ENCODE assay signal across 15 cellular contexts in genomic region chr2:201830666-201831065, GRCh38. TPM values are rescaled to one million over a fixed set of nuclear protein-coding genes. Genes with fewer than 3 reads are reported as not detected.
DNase-seq lines count a peak whose midpoint lies in the region; ATAC-seq and TF ChIP-seq lines count a peak whose summit lies in the region.
"Had no signal": no experiment of that assay in that cellular context is flagged by ENCODE, and none has a peak within 500 bp of the region (broad histone marks: within the 10 kb centered on the region; RNA-seq: fewer than 3 reads in every experiment).

No MANE protein-coding gene starts in this region.

- no peak overlapping the region for H3K4me3 ChIP-seq in mucosa of descending colon
- H3K4me3 ChIP-seq: BLaER1 treated with 17β-estradiol and CSF1 and Interleukin-3, amounts not matched to agents 10 nM and 100 nM had no signal

- ATAC-seq in mucosa of descending colon (peak; percentile 61), HG02970 (IDR thresholded peaks at IDR 0.05; ENCODE audit: low FRiP score, unreplicated experiment) (no peak), GM18498 (IDR thresholded peaks at IDR 0.05; ENCODE audit: unreplicated experiment) (no peak), GM21423 (IDR thresholded peaks at IDR 0.05; ENCODE audit: unreplicated experiment) (no peak)

- H3K4me1 ChIP-seq in mucosa of descending colon (ENCODE audit: low read depth) = no peaks in the 10 kb centered on the region

- intact Hi-C loops in mucosa of descending colon (cut with DNase I, micrococcal nuclease) = no loop called here

- no peaks in the 10 kb centered on the region for H3K36me3 ChIP-seq in mucosa of descending colon (ENCODE audit: low read depth)
- H3K36me3 ChIP-seq: BLaER1 treated with 17β-estradiol and CSF1 and Interleukin-3, amounts not matched to agents 10 nM and 100 nM had no signal

- no peak for TF ChIP-seq CTCF in mucosa of descending colon (IDR thresholded peaks at IDR 0.05)

- peak; percentile 31 for DNase-seq in DMS53 treated with DMSO at 0.1 percent for 48 hours (lab: John Stamatoyannopoulos, UW; ENCODE audit: unreplicated experiment)
- DNase-seq in Kasumi-1 (lab: John Stamatoyannopoulos, UW) = peak; percentile 36 to 58
- peak; percentile 70 for DNase-seq in SKM-1 treated with dmso at 0.1 percent for 144 hours (lab: John Stamatoyannopoulos, UW; ENCODE audit: unreplicated experiment)
- no peak for DNase-seq in mucosa of descending colon
- no peak for DNase-seq in stimulated activated CD4-positive, alpha-beta T cell treated with anti-CD3 and anti-CD28 coated beads, Interleukin-4, amount 100 ng/mL, for 4 hours
- DNase-seq: CD8-positive, alpha-beta memory T cell; NCI-H1092; NCI-H2227 treated with DMSO at 0.1 percent for 48 hours; NCI-H526; OCI-M1; SHP77 treated with DMSO at 0.1 percent for 48 hours had no signal

- no peaks in the 10 kb centered on the region for H3K9me3 ChIP-seq in mucosa of descending colon

RNA-seq across cellular contexts. Expression of gene CDK15, which starts 24.3 kb away (rescaled TPM):
- total RNA-seq in mucosa of descending colon = 1 to 10 TPM in 1 of 3 donors, under 1 TPM in 1, not detected in 1; 0.94 to 1.4 TPM
- total RNA-seq: CD8-positive, alpha-beta memory T cell had no signal

RNA-seq across cellular contexts. Expression of gene ALS2, which starts 49.9 kb away (rescaled TPM):
- 10 to 100 TPM in 2 of 3 donors, 1 to 10 TPM in 1; 8.8 to 18.2 (median 13.3) TPM for total RNA-seq in mucosa of descending colon

Comparison
In these comparisons a context has a peak if more than half of its experiments do, and no peak if none do; other contexts are left out.
1. DNase-seq: peak in DMS53 treated with DMSO at 0.1 percent for 48 hours (single experiment), Kasumi-1 (2 of 2) and SKM-1 treated with dmso at 0.1 percent for 144 hours (single experiment); none in mucosa of descending colon (0 of 3) and stimulated activated CD4-positive, alpha-beta T cell treated with anti-CD3 and anti-CD28 coated beads, Interleukin-4, amount 100 ng/mL, for 4 hours (0 of 2).